23 cellular contexts compared by ENCODE assay signal in the genomic region with DNA sequence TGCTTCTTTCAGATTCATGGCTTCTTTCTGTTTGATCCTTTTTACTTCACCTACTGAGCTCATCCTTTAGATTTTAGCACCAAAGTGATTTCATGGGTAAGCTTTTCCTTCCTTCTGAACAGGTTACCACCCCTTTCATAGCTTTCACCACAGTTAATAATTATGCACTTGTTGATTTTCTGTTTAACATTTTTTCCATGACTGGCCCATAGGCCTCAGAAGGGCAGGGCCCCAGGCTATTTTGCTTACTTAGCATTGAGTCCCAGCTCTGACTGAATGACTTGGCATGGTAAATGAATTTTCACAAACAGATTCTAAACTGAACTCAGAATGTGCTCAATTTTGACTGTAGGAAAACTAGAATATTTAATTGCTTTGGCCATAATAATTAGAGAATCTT.
DNase-seq lines count a peak whose midpoint lies in the region; ATAC-seq lines count a peak whose summit lies in the region.
"Had no signal": no experiment of that assay in that cellular context is flagged by ENCODE, and none has a peak within 500 bp of the region (broad histone marks: within the 10 kb centered on the region; RNA-seq: fewer than 3 reads in every experiment).

No MANE protein-coding gene starts in this region.

- H4K91ac ChIP-seq in neuronal stem cell (ENCODE audit: low read depth, low read length, poor library complexity): no peak overlapping the region

- no peak overlapping the region for H3K4me3 ChIP-seq in neuronal stem cell (ENCODE audit: low read length in 2 of 2)
- H3K4me3 ChIP-seq: HAP-1 had no signal

- no peak overlapping the region for H3K4ac ChIP-seq in neuronal stem cell (ENCODE audit: low read length)

- no peak overlapping the region for H3K18ac ChIP-seq in neuronal stem cell (ENCODE audit: low read length)

- no peak overlapping the region for H3K23ac ChIP-seq in neuronal stem cell (ENCODE audit: low read depth, low read length, poor library complexity)

- no peak overlapping the region for H2BK5ac ChIP-seq in neuronal stem cell (ENCODE audit: low read length)

- no peak overlapping the region for H4K8ac ChIP-seq in neuronal stem cell (ENCODE audit: low read depth, low read length)

- in situ Hi-C loops in G401 (cut with HindIII; ENCODE audit: low sequenced_read_pairs): no loop called here

- no peak overlapping the region for H2BK120ac ChIP-seq in neuronal stem cell (ENCODE audit: low read depth, low read length)

- ATAC-seq in GM18907 (IDR thresholded peaks at IDR 0.05; ENCODE audit: unreplicated experiment): peak; percentile 70
- ATAC-seq: Panc1, T-cell had no signal

- no peaks in the 10 kb centered on the region for H3K9me3 ChIP-seq in neuronal stem cell (replicated peaks in 1 of 2; ENCODE audit: control insufficient read depth in 2 of 2, insufficient read depth in 1 of 2, low read depth in 1 of 2, low read length in 2 of 2)
- H3K9me3 ChIP-seq: HAP-1 had no signal

- DNase-seq in G401 (ENCODE audit: low spot score) (peak; percentile 12), amniotic epithelial cell (ENCODE audit: low read depth) (peak; percentile 6), kidney tubule cell (ENCODE audit: low spot score) (peak; percentile 50), neuronal stem cell (ENCODE audit: low spot score) (no peak), NCI-H187 (lab: John Stamatoyannopoulos, UW) (no peak), NCI-H2227 treated with DMSO at 0.1 percent for 48 hours (lab: John Stamatoyannopoulos, UW) (no peak)
- DNase-seq: C1 segment of cervical spinal cord; CD4-positive, alpha-beta memory T cell; COR-L47; DMS79 treated with DMSO at 0.1 percent for 48 hours; GOT3; HFFc6; Karpas-422; MV-4-11; NCI-H1105 treated with DMSO at 0.1 percent for 48 hours; NCI-H1694 treated with DMSO at 0.1 percent for 48 hours; NCI-H446 treated with DMSO at 0.1 percent for 48 hours; SHP77; T-cell had no signal

- no peak overlapping the region for H2AK5ac ChIP-seq in neuronal stem cell (ENCODE audit: low read depth, low read length)

- no peaks in the 10 kb centered on the region for H3K79me1 ChIP-seq in neuronal stem cell (ENCODE audit: low read depth, low read length)

- no peak overlapping the region for H3K9ac ChIP-seq in neuronal stem cell (ENCODE audit: low read depth, low read length, poor library complexity)

- H3K36me3 ChIP-seq in neuronal stem cell (replicated peaks in 1 of 2; ENCODE audit: control insufficient read depth in 2 of 2, insufficient read depth in 2 of 2, low read length in 2 of 2): no peaks in the 10 kb centered on the region
- H3K36me3 ChIP-seq: HAP-1 had no signal

- no peak overlapping the region for H3K4me2 ChIP-seq in neuronal stem cell (ENCODE audit: insufficient read depth, low read length, poor library complexity, severe bottlenecking)

- H3K27me3 ChIP-seq in neuronal stem cell (ENCODE audit: control insufficient read depth in 3 of 3, insufficient read depth in 3 of 3, low read depth in 1 of 3, low read length in 3 of 3): no peaks in the 10 kb centered on the region

- no peak overlapping the region for H2BK15ac ChIP-seq in neuronal stem cell (ENCODE audit: low read length)

- H3K14ac ChIP-seq in neuronal stem cell (ENCODE audit: low read length): no peak overlapping the region

- H2BK12ac ChIP-seq in neuronal stem cell (ENCODE audit: low read length): no peak overlapping the region

- no peak overlapping the region for H2AFZ ChIP-seq in neuronal stem cell (ENCODE audit: low read length)

- H3K4me1 ChIP-seq in neuronal stem cell (ENCODE audit: control insufficient read depth in 2 of 2, insufficient read depth in 1 of 2, low read depth in 1 of 2, low read length in 2 of 2): peaks cover 0 to 3% of the 10 kb centered on the region in 2 donors
- H3K4me1 ChIP-seq: HAP-1 had no signal

- no peak overlapping the region for H3K27ac ChIP-seq in neuronal stem cell (replicated peaks; ENCODE audit: low read length)
- H3K27ac ChIP-seq: RWPE1 had no signal

Comparison
In these comparisons a context has a peak if more than half of its experiments do, and no peak if none do; other contexts are left out.
1. DNase-seq: peak in G401 (single experiment), amniotic epithelial cell (single experiment) and kidney tubule cell (single experiment); none in neuronal stem cell (single experiment), NCI-H187 (0 of 2) and NCI-H2227 treated with DMSO at 0.1 percent for 48 hours (single experiment).